In the genomic region with DNA sequence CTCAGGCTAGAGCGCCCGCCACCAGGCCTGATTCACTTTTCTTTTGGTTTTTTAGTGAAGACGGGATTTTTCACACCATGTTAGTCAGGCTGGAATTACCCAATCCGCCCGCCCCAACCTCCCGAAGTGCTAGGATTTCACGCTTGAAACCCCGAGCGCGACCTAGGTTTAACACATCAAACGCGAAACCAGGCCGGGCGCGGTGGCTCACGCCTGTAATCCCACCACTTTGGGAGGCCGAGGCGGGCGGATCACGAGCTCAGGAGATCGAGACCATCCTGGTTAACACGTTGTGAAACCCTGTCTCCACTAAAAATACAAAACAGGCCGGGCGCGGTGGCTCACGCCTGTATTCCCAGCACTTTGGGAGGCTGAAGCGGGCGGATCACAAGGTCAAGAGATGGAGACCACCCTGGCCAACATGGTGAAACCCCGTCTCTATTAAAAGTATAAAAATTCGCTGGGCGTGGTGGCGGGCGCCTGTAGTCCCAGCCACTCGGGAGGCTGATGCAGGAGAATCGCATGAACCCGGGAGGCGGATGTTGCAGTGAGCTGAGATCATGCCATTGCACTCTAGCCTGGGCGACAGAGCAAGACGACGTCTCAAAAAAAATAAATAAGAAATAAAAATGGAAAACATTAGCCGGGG, we compare ENCODE assay signal across 8 cellular contexts. TPM values are rescaled to one million over a fixed set of nuclear protein-coding genes. Genes with fewer than 3 reads are reported as not detected.
A peak's percentile ranks its signal among the peaks of the same experiment; 100 is the strongest.
DNase-seq lines count a peak whose midpoint lies in the region; ATAC-seq, FAIRE-seq and TF ChIP-seq lines count a peak whose summit lies in the region.
"Not testable (repeated sequence)": the region's sequence is repeated elsewhere in the genome, so short reads cannot be mapped to it uniquely, and the experiment has no call there.

No MANE protein-coding gene starts in this region.

- not testable (repeated sequence) for H3K36me3 Mint-ChIP-seq in astrocyte (ENCODE audit: low read depth, unreplicated experiment)

- peaks cover 15% of the 10 kb centered on the region for H3K4me1 ChIP-seq in astrocyte (ENCODE audit: insufficient read depth, low read length)

- not testable (repeated sequence) for H3K9me3 ChIP-seq in astrocyte (ENCODE audit: insufficient read depth, low read depth, low read length)

- not testable (repeated sequence) for TF ChIP-seq CTCF in astrocyte (IDR thresholded peaks at IDR 0.05; ENCODE audit: insufficient read depth, low read depth, low read length)

- intact Hi-C loops in left cardiac atrium (cut with DNase I) = not testable (repeated sequence)

- peak overlapping the region; percentile 13 for H2AFZ ChIP-seq in astrocyte (ENCODE audit: low read depth, low read length)

- not testable (repeated sequence) for H3K4me3 Mint-ChIP-seq in astrocyte (ENCODE audit: unreplicated experiment)

- H3K9ac ChIP-seq in astrocyte (ENCODE audit: low read length) = peak overlapping the region; percentile 90

- H3K4me3 ChIP-seq in astrocyte (ENCODE audit: insufficient read depth, low read depth, low read length) = peak overlapping the region; percentile 85

- H3K9me3 Mint-ChIP-seq in astrocyte (ENCODE audit: unreplicated experiment) = not testable (repeated sequence)

- in situ Hi-C loops in Caki2 (cut with HindIII; ENCODE audit: low pct_unique_long_range_greater_than_20kb, low sequenced_read_pairs) = not testable (repeated sequence)

- H3K4me2 ChIP-seq in astrocyte (ENCODE audit: low read length) = peak overlapping the region; percentile 90

- not testable (repeated sequence) for H3K27me3 Mint-ChIP-seq in astrocyte (ENCODE audit: low read depth, unreplicated experiment)

- H3K79me2 ChIP-seq in astrocyte (ENCODE audit: insufficient read depth, low read length) = peaks cover 36% of the 10 kb centered on the region

- not testable (repeated sequence) for H3K27ac Mint-ChIP-seq in astrocyte (ENCODE audit: unreplicated experiment)

- peak; percentile 80 for DNase-seq in Caki2 (ENCODE audit: low read depth)
- peak; percentile 50 to 57 for DNase-seq in NCI-H524 (lab: John Stamatoyannopoulos, UW)
- DNase-seq in astrocyte (ENCODE audit: low read depth) = peak; percentile 60
- peak; percentile 77 for DNase-seq in left cardiac atrium
- DNase-seq in nucleus accumbens (lab: John Stamatoyannopoulos, UW) = peak in 45 of 56 donors; percentile 5 to 77 (median 33)
- peak; percentile 69 to 78 for DNase-seq in stimulated activated CD8-positive, alpha-beta memory T cell treated with anti-CD3 and anti-CD28 coated beads, Interleukin-7, amount 100 ng/mL, for 48 hours (ENCODE audit: extremely low read depth in 1 of 2, low read depth in 1 of 2)

- H3K27me3 ChIP-seq in astrocyte (ENCODE audit: insufficient read depth, low read length) = not testable (repeated sequence)

- peak; percentile 17 for ATAC-seq in HG02870 (IDR thresholded peaks at IDR 0.05; ENCODE audit: unreplicated experiment)
- ATAC-seq in activated CD4-positive, CD25-positive, alpha-beta regulatory T cell treated with anti-CD3 and anti-CD28 coated beads, Interleukin-2, amount 50 U/mL, for 24 hours = peak; percentile 28 to 30
- peak in 1 of 2 donors; percentile 10 for ATAC-seq in left cardiac atrium

- peak overlapping the region; percentile 90 for H3K27ac ChIP-seq in astrocyte (ENCODE audit: low read depth, low read length)

- H3K36me3 ChIP-seq in astrocyte (ENCODE audit: insufficient read depth, low read length) = not testable (repeated sequence)

- H4K20me1 ChIP-seq in astrocyte (ENCODE audit: insufficient read depth, low read length) = not testable (repeated sequence)

- not testable (repeated sequence) for FAIRE-seq in astrocyte (lab: Jason Lieb, UNC)

- peaks cover 12% of the 10 kb centered on the region for H3K4me1 Mint-ChIP-seq in astrocyte (ENCODE audit: low read depth, unreplicated experiment)

RNA-seq across cellular contexts. Expression of gene WDR74, which starts 1.4 kb away (rescaled TPM):
- total RNA-seq in Caki2 (2014; rRNA removed; shearing (Covaris generic); ENCODE audit: low replicate concordance) = 82.0 and 102 TPM in 2 replicates
- total RNA-seq in astrocyte (46.8 and 53.5 TPM in 2 replicates), left cardiac atrium (10 to 100 TPM; 24.6 to 32.2 TPM)

RNA-seq across cellular contexts. Expression of gene TEX54, which starts 8.2 kb away (rescaled TPM):
- total RNA-seq in Caki2 (2014; rRNA removed; shearing (Covaris generic); ENCODE audit: low replicate concordance) = not detected in 2 replicates
- total RNA-seq in astrocyte (not detected in 2 replicates), left cardiac atrium (not detected)

RNA-seq across cellular contexts. Expression of gene STX5, which starts 9.0 kb away (rescaled TPM):
- total RNA-seq in Caki2 (2014; rRNA removed; shearing (Covaris generic); ENCODE audit: low replicate concordance) = 29.6 and 39.5 TPM in 2 replicates
- 44.2 and 45.7 TPM in 2 replicates for total RNA-seq in astrocyte
- 10 to 100 TPM; 22.1 to 23.2 TPM for total RNA-seq in left cardiac atrium

RNA-seq across cellular contexts. Expression of gene NXF1, which starts 35.6 kb away (rescaled TPM):
- 1.5 and 6.3 TPM in 2 replicates for total RNA-seq in Caki2 (2014; rRNA removed; shearing (Covaris generic); ENCODE audit: low replicate concordance)
- total RNA-seq in astrocyte (51.4 and 55.9 TPM in 2 replicates), left cardiac atrium (10 to 100 TPM; 40.5 to 45.6 TPM)

RNA-seq across cellular contexts. Expression of gene SLC3A2, which starts 39.9 kb away (rescaled TPM):
- total RNA-seq in Caki2 (2014; rRNA removed; shearing (Covaris generic); ENCODE audit: low replicate concordance) = 623 and 653 TPM in 2 replicates
- total RNA-seq in astrocyte = 588 and 592 TPM in 2 replicates
- total RNA-seq in left cardiac atrium = 10 to 100 TPM; 45.2 to 91.2 TPM
